ENCODE assay signal across 29 cellular contexts in genomic region chr6:169332250-169332649, GRCh38.
DNase-seq lines count a peak whose midpoint lies in the region; TF ChIP-seq lines count a peak whose summit lies in the region.
"Had no signal": no experiment of that assay in that cellular context is flagged by ENCODE, and none has a peak within 500 bp of the region (broad histone marks: within the 10 kb centered on the region; RNA-seq: fewer than 3 reads in every experiment).

No MANE protein-coding gene starts in this region.

- no peak for TF ChIP-seq CTCF in esophagus muscularis mucosa (IDR thresholded peaks at IDR 0.05)

- H3K27me3 ChIP-seq in esophagus muscularis mucosa, result no peaks in the 10 kb centered on the region
- H3K27me3 ChIP-seq: BE2C; BLaER1; BLaER1 treated with 17β-estradiol and CSF1 and Interleukin-3, amounts not matched to agents 10 nM and 100 nM had no signal

- H3K9me3 ChIP-seq in esophagus muscularis mucosa, result no peaks in the 10 kb centered on the region
- H3K9me3 ChIP-seq: A549, BE2C, BLaER1, Caco-2 had no signal

- no peak for TF ChIP-seq EP300 in esophagus muscularis mucosa (IDR thresholded peaks at IDR 0.05)

- intact Hi-C loops in esophagus muscularis mucosa (cut with DNase I) (no loop called here), posterior vena cava (cut with DNase I) (no loop called here)

- H3K4me1 ChIP-seq in esophagus muscularis mucosa, result peaks cover 0 to 2% (median 0%) of the 10 kb centered on the region in 4 donors
- H3K4me1 ChIP-seq: A549; BE2C; BLaER1; BLaER1 treated with 17β-estradiol and CSF1 and Interleukin-3, amounts not matched to agents 10 nM and 100 nM; Caco-2 had no signal

- no peak overlapping the region for H3K4me3 ChIP-seq in esophagus muscularis mucosa
- H3K4me3 ChIP-seq: A549; BLaER1; BLaER1 treated with 17β-estradiol and CSF1 and Interleukin-3, amounts not matched to agents 10 nM and 100 nM had no signal

- DNase-seq in esophagus muscularis mucosa (ENCODE audit: extremely low spot score) (peak; percentile 85), posterior vena cava (ENCODE audit: low spot score) (peak; percentile 72)
- no peak for DNase-seq in activated CD4-positive, CD25-positive, alpha-beta regulatory T cell (lab: John Stamatoyannopoulos, UW)
- DNase-seq in activated CD8-positive, alpha-beta memory T cell treated with anti-CD3 and anti-CD28 coated beads for 24 hours, result no peak
- DNase-seq: 8988T; ACHN; AML-193; BE2C; C1 segment of cervical spinal cord; Caco-2; Calu3; CD4-positive, alpha-beta memory T cell; CD4-positive, alpha-beta T cell; CD4-positive, CD25-positive, alpha-beta regulatory T cell; CD8-positive, alpha-beta memory T cell; CD8-positive, alpha-beta T cell; COR-L47; DMS 273 treated with DMSO at 0.1 percent for 48 hours; DMS153; DMS53; DMS79; DMS79 treated with DMSO at 0.1 percent for 48 hours; DND-41; EL had no signal

- no peak for TF ChIP-seq POLR2A in esophagus muscularis mucosa (IDR thresholded peaks at IDR 0.05; ENCODE audit: low read depth)

- no peaks in the 10 kb centered on the region for H3K36me3 ChIP-seq in esophagus muscularis mucosa
- H3K36me3 ChIP-seq: BE2C; BLaER1; BLaER1 treated with 17β-estradiol and CSF1 and Interleukin-3, amounts not matched to agents 10 nM and 100 nM had no signal

- H3K27ac ChIP-seq in esophagus muscularis mucosa (replicated peaks in 1 of 4), result no peak overlapping the region
- H3K27ac ChIP-seq: 22Rv1; A549; BLaER1; BLaER1 treated with 17β-estradiol and CSF1 and Interleukin-3, amounts not matched to agents 10 nM and 100 nM; C4-2B had no signal

- 89% methylated on average over 10 of the region's 10 CpGs for WGBS in esophagus muscularis mucosa

Comparison
In these comparisons a context has a peak if more than half of its experiments do, and no peak if none do; other contexts are left out.
1. DNase-seq: peak in esophagus muscularis mucosa (single experiment) and posterior vena cava (single experiment); none in activated CD4-positive, CD25-positive, alpha-beta regulatory T cell (0 of 4) and activated CD8-positive, alpha-beta memory T cell treated with anti-CD3 and anti-CD28 coated beads for 24 hours (single experiment).